7 cellular contexts compared by ENCODE assay signal in the genomic region with DNA sequence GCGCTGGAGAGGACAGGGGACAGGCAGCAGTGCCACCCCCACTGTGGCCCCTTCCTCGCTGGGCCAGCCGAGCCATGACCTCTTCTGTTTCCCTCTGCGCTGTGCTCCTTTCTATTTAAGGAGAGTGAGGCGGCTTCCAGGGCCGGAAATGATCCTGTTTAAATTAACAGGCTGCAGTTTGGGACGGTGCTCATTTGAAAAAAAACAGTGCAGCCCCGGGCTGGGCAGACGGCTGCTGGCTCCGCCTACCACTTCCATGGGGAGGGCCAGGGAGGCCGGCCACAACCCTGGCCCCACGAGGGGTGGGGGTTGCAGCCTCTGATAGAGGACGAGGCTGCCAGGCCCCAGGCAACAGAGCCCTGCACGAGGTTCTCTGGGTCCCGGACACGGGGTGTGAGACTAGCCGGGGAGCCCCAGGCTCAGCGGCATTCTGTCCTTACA. TPM values are rescaled to one million over a fixed set of nuclear protein-coding genes. Genes with fewer than 3 reads are reported as not detected.
DNase-seq lines count a peak whose midpoint lies in the region; ATAC-seq, FAIRE-seq and TF ChIP-seq lines count a peak whose summit lies in the region.
"Not testable (repeated sequence)": the region's sequence is repeated elsewhere in the genome, so short reads cannot be mapped to it uniquely, and the experiment has no call there.

No MANE protein-coding gene starts in this region.

- DNase-seq in ELF-1 (ENCODE audit: low read depth, low spot score) = peak; percentile 87
- DNase-seq in K562 (ENCODE audit: extremely low read depth in 1 of 4, low spot score in 3 of 4) = peak in 1 of 4 experiments; percentile 3
- DNase-seq in esophagus squamous epithelium (lab: John Stamatoyannopoulos, UW) = not testable (repeated sequence)
- peak; percentile 31 for DNase-seq in hepatocyte (ENCODE audit: low spot score)

- in situ Hi-C loops in K562 (cut with MboI) = not testable (repeated sequence)

- H3K9ac ChIP-seq in K562 (ENCODE audit: insufficient read depth in 1 of 2, low read depth in 2 of 2, low read length in 2 of 2); mucosa of rectum (ENCODE audit: low read depth in 1 of 2, low read length in 2 of 2): not testable (repeated sequence)
- H3K9ac ChIP-seq in skeletal muscle tissue (ENCODE audit: low read depth in 1 of 3, low read length in 3 of 3) = peak overlapping the region; percentile 51 to 79 (median 67)

- not testable (repeated sequence) for H3K9me2 ChIP-seq in hepatocyte (replicated peaks; ENCODE audit: insufficient read depth)

- not testable (repeated sequence) for H3K27me3 ChIP-seq in K562 (ENCODE audit: control insufficient read depth in 2 of 2, insufficient read depth in 2 of 2, low read length in 2 of 2); esophagus squamous epithelium; hepatocyte; mucosa of rectum (ENCODE audit: control insufficient read depth in 2 of 2, insufficient read depth in 2 of 2, low read length in 2 of 2); skeletal muscle tissue (ENCODE audit: control insufficient read depth in 3 of 3, insufficient read depth in 3 of 3, low read length in 3 of 3)

- TF ChIP-seq POLR2A in K562 (conservative IDR thresholded peaks at IDR 0.05); esophagus squamous epithelium (IDR thresholded peaks at IDR 0.05): not testable (repeated sequence)

- not testable (repeated sequence) for H2AFZ ChIP-seq in K562 (ENCODE audit: low read depth, low read length); hepatocyte

- intact Hi-C loops in K562 (cut with micrococcal nuclease); esophagus squamous epithelium (cut with DNase I): not testable (repeated sequence)

- BruUV-seq in K562 (replicated peaks; lab: Mats Ljungman, UMichigan) = not testable (repeated sequence)

- H3K79me2 ChIP-seq in K562 (ENCODE audit: control insufficient read depth, insufficient read depth, low read length) = peaks cover 22% of the 10 kb centered on the region
- peaks cover 43% of the 10 kb centered on the region for H3K79me2 ChIP-seq in hepatocyte

- H3K9me1 ChIP-seq in K562 (ENCODE audit: control insufficient read depth, insufficient read depth, low read length) = not testable (repeated sequence)

- not testable (repeated sequence) for TF ChIP-seq CTCF in K562 (IDR thresholded peaks at IDR 0.05 in 2 of 3, conservative IDR thresholded peaks at IDR 0.05 in 1 of 3; ENCODE audit: insufficient read depth in 2 of 3, low read depth in 1 of 3, low read length in 3 of 3); esophagus squamous epithelium (IDR thresholded peaks at IDR 0.05); hepatocyte (IDR thresholded peaks at IDR 0.05; ENCODE audit: poor library complexity)

- not testable (repeated sequence) for TF ChIP-seq RAD21 in K562 (CRISPR knock-in tag; conservative IDR thresholded peaks at IDR 0.05 in 1 of 2, IDR thresholded peaks at IDR 0.05 in 1 of 2)

- H3K4me2 ChIP-seq in K562 (ENCODE audit: insufficient read depth, low read length) = not testable (repeated sequence)
- peak overlapping the region; percentile 67 for H3K4me2 ChIP-seq in hepatocyte

- POLR2A ChIA-PET in K562 (lab: Yijun Ruan, JAX) = not testable (repeated sequence)

- H3K4me1 ChIP-seq in K562 (replicated peaks in 1 of 2; ENCODE audit: control insufficient read depth in 2 of 2, insufficient read depth in 2 of 2, low read length in 2 of 2) (peaks cover 0 to 52% of the 10 kb centered on the region in 2 experiments; a peak in 2 of 5 replicates), esophagus squamous epithelium (peaks cover 60 to 92% (median 73%) of the 10 kb centered on the region in 3 donors), hepatocyte (ENCODE audit: insufficient read depth) (peaks cover 17% of the 10 kb centered on the region), skeletal muscle tissue (ENCODE audit: control insufficient read depth in 3 of 3, insufficient read depth in 3 of 3, low read length in 3 of 3) (peaks cover 50 to 76% (median 75%) of the 10 kb centered on the region in 3 donors)
- not testable (repeated sequence) for H3K4me1 ChIP-seq in mucosa of rectum (ENCODE audit: control insufficient read depth in 2 of 2, insufficient read depth in 2 of 2, low read length in 2 of 2)

- not testable (repeated sequence) for TF ChIP-seq EP300 in K562 (IDR thresholded peaks at IDR 0.05; ENCODE audit: low read length)

- WGBS in K562 (ENCODE audit: insufficient coverage, low coverage, missing lambda C conversion rate) = 53% methylated on average over 18 of the region's 18 CpGs
- 23% methylated on average over 3 of the region's 18 CpGs; no CpG with 5 or more reads in 1 of the 2 donors for WGBS in esophagus squamous epithelium, 2 donors
- 21% methylated on average over 18 of the region's 18 CpGs for WGBS in hepatocyte (ENCODE audit: low lambda C conversion rate, missing lambda C conversion rate)

- not testable (repeated sequence) for H3K27ac ChIP-seq in K562 (ENCODE audit: extremely low read depth, low read depth, low read length)
- peak overlapping the region; percentile 72 to 88 (median 86) for H3K27ac ChIP-seq in esophagus squamous epithelium
- peak overlapping the region; percentile 42 for H3K27ac ChIP-seq in hepatocyte
- H3K27ac ChIP-seq in mucosa of rectum (ENCODE audit: low read depth in 2 of 2, low read length in 2 of 2) = peak overlapping the region; percentile 15 to 48
- H3K27ac ChIP-seq in skeletal muscle tissue (ENCODE audit: low read depth, low read length) = peak overlapping the region; percentile 70

- not testable (repeated sequence) for FAIRE-seq in K562 (lab: Jason Lieb, UNC)

- not testable (repeated sequence) for H4K20me1 ChIP-seq in K562 (replicated peaks; ENCODE audit: control insufficient read depth, insufficient read depth, low read length)
- peaks cover 41% of the 10 kb centered on the region for H4K20me1 ChIP-seq in hepatocyte (ENCODE audit: insufficient read depth, poor library complexity, severe bottlenecking)

- CTCF ChIA-PET in K562 (lab: Yijun Ruan, JAX; ENCODE audit: low intra/inter-chr PET ratio) = not testable (repeated sequence)

- peak; percentile 21; the same call in 2 of the 3 replicates for ATAC-seq in K562

- not testable (repeated sequence) for H3K9me3 ChIP-seq in K562 (replicated peaks; ENCODE audit: control insufficient read depth, insufficient read depth, low read depth, low read length); esophagus squamous epithelium; hepatocyte (ENCODE audit: low read depth); mucosa of rectum (ENCODE audit: control insufficient read depth in 2 of 2, low read length in 2 of 2); skeletal muscle tissue (ENCODE audit: control insufficient read depth in 3 of 3, low read length in 3 of 3)

- H3K4me3 ChIP-seq in K562; hepatocyte; mucosa of rectum (ENCODE audit: low read length in 2 of 2): not testable (repeated sequence)
- H3K4me3 ChIP-seq in esophagus squamous epithelium (peak overlapping the region in 3 of 4 donors; percentile 21 to 53 (median 22)), skeletal muscle tissue (ENCODE audit: low read length in 3 of 3) (peak overlapping the region; percentile 43 to 57 (median 52))

- not testable (repeated sequence) for H3K36me3 ChIP-seq in K562 (ENCODE audit: control insufficient read depth, insufficient read depth, low read length); esophagus squamous epithelium; hepatocyte (replicated peaks; ENCODE audit: insufficient read depth, low read depth); mucosa of rectum (ENCODE audit: control insufficient read depth in 2 of 2, insufficient read depth in 2 of 2, low read length in 2 of 2); skeletal muscle tissue (ENCODE audit: control insufficient read depth in 3 of 3, insufficient read depth in 3 of 3, low read length in 3 of 3)

TF ChIP-seq in PFSK-1, 5 proteins besides CTCF, POLR2A, EP300 and RAD21:
- peak; percentile 23; the same call in 1 of the 2 replicates for TF ChIP-seq POLR2AphosphoS5 (IDR thresholded peaks at IDR 0.05; ENCODE audit: low read depth, low read length)

RNA-seq across cellular contexts. Expression of gene RRN3, which starts 50.1 kb away (rescaled TPM):
- polyA plus RNA-seq in PFSK-1 (2012; ENCODE audit: insufficient read length, low read depth) = 19.1 TPM
- total RNA-seq in K562 (2011; cell fraction: chromatin; rRNA removed; ENCODE audit: low replicate concordance) = 31.3 and 50.9 TPM in 2 replicates
- 11.5 and 14.5 TPM in 2 replicates for total RNA-seq in K562 (2011; cell fraction: nucleolus; rRNA removed)
- total RNA-seq in K562 (2011; cell fraction: nucleoplasm; rRNA removed) = 17.4 and 19.7 TPM in 2 replicates
- total RNA-seq in K562 (2014; rRNA removed) = 22.2 and 23.9 TPM in 2 replicates
- 37.3 and 40.5 TPM in 2 replicates for total RNA-seq in K562 (2014; rRNA removed; fragmentation: Illumina TruSeq; extraction: Trizol)
- total RNA-seq in K562 (2015; rRNA removed; fragmentation: Illumina TruSeq; extraction: Trizol) = 33.9 and 35.7 TPM in 2 replicates
- 27.8 and 28.0 TPM in 2 replicates for total RNA-seq in K562 (2021)
- polyA plus RNA-seq in K562 (2011; rRNA removed) = 27.4 and 49.5 TPM in 2 replicates
- 12.5 and 15.7 TPM in 2 replicates for polyA plus RNA-seq in K562 (2011; cell fraction: cytosol; rRNA removed)
- polyA plus RNA-seq in K562 (2011; cell fraction: nucleus; rRNA removed) = 21.6 and 22.9 TPM in 2 replicates
- polyA plus RNA-seq in K562 (2012) = 11.6 and 18.3 TPM in 2 replicates
- 26.4 and 26.7 TPM in 2 replicates for polyA plus RNA-seq in K562 (2014; fragmentation: Illumina TruSeq; extraction: Trizol)
- polyA plus RNA-seq in K562 (2014; fragmentation: Nextera tagmentation; extraction: Ambion mirVana) = 10 to 100 TPM; 22.6 to 38.5 TPM
- 28.4 and 28.6 TPM in 2 replicates for polyA plus RNA-seq in K562 (2014; rRNA removed)
- 41.8 and 65.6 TPM in 2 replicates for polyA minus RNA-seq in K562 (2011; rRNA and poly(A)+ RNA removed)
- 15.0 and 26.1 TPM in 2 replicates for polyA minus RNA-seq in K562 (2011; cell fraction: cytosol; rRNA and poly(A)+ RNA removed)
- polyA minus RNA-seq in K562 (2011; cell fraction: nucleus; rRNA and poly(A)+ RNA removed) = 11.0 and 14.8 TPM in 2 replicates
- 10 to 100 TPM; 14.0 to 27.8 (median 20.0) TPM for total RNA-seq in esophagus squamous epithelium
- 36.7 and 40.9 TPM in 2 replicates for total RNA-seq in hepatocyte
- 16.5 and 19.1 TPM in 2 replicates for polyA plus RNA-seq in hepatocyte
- total RNA-seq in skeletal muscle tissue = 26.6 TPM
